27 cellular contexts compared by ENCODE assay signal in genomic region chr11:88807349-88807748, GRCh38.
"Had no signal": no experiment of that assay in that cellular context is flagged by ENCODE, and none has a peak within 500 bp of the region (broad histone marks: within the 10 kb centered on the region; RNA-seq: fewer than 3 reads in every experiment).

No MANE protein-coding gene starts in this region.

- H3K27ac ChIP-seq: ascending aorta, body of pancreas, Peyer's patch, RWPE1, SJCRH30 had no signal

- H3K36me3 ChIP-seq: ascending aorta, Peyer's patch, SJCRH30 had no signal

- H3K9me3 ChIP-seq: ascending aorta, body of pancreas, Peyer's patch, SJCRH30, SK-N-SH had no signal

- H3K9ac ChIP-seq: SK-N-SH had no signal

- FAIRE-seq: bronchial epithelial cell had no signal

- H3K4me3 ChIP-seq: ascending aorta, body of pancreas, Peyer's patch, SJCRH30 had no signal

- H3K4me1 ChIP-seq: ascending aorta, body of pancreas, Peyer's patch, SJCRH30 had no signal

- H3K27me3 ChIP-seq: ascending aorta, body of pancreas, Peyer's patch, SJCRH30 had no signal

- ATAC-seq: activated CD4-positive, CD25-positive, alpha-beta regulatory T cell treated with anti-CD3 and anti-CD28 coated beads, Interleukin-2, amount 50 U/mL, for 24 hours; activated CD8-positive, alpha-beta T cell treated with anti-CD3 and anti-CD28 coated beads for 36 hours; activated naive CD4-positive, alpha-beta T cell treated with anti-CD3 and anti-CD28 coated beads, Interleukin-2, amount 50 U/mL, for 72 hours; activated naive CD8-positive, alpha-beta T cell treated with anti-CD3 and anti-CD28 coated beads, Interleukin-2, amount 50 U/mL, for 24 hours; body of pancreas had no signal

- DNase-seq: activated CD4-positive, alpha-beta T cell treated with anti-CD3 and anti-CD28 coated beads for 4 hours; activated CD8-positive, alpha-beta memory T cell treated with anti-CD3 and anti-CD28 coated beads, Interleukin-2, amount 50 U/mL, for 48 hours; activated CD8-positive, alpha-beta T cell treated with anti-CD3 and anti-CD28 coated beads for 36 hours; activated effector memory CD4-positive, alpha-beta T cell treated with Interleukin-2 at 50 U/mL for 16 hours; activated naive CD4-positive, alpha-beta T cell; activated naive CD8-positive, alpha-beta T cell treated with anti-CD3 and anti-CD28 coated beads, Interleukin-2, amount 50 U/mL, for 24 hours; activated T-cell treated with anti-CD3 and anti-CD28 coated beads, Interleukin-2, amount 50 U/mL, for 1 hour; amniotic stem cell; body of pancreas; central memory CD4-positive, alpha-beta T cell; NCI-H1105 treated with DMSO at 0.1 percent for 48 hours; NCI-H1436 treated with DMSO at 0.1 percent for 48 hours; NCI-H187; NCI-H2081; NCI-H510A treated with DMSO at 0.1 percent for 48 hours; NCI-H69; NK-92 treated with Interleukin-12 subunit alpha and Interleukin-12 subunit beta, amount 100 ng/mL, for 24 hours; Peyer's patch; Right ventricle myocardium superior; SJCRH30; SK-N-SH; SW 1271 had no signal

- H3K4me2 ChIP-seq: SK-N-SH had no signal
